In genomic region chr20:49146442-49146841, GRCh38 we compare ENCODE assay signal across 9 cellular contexts.
"Had no signal": no experiment of that assay in that cellular context is flagged by ENCODE, and none has a peak within 500 bp of the region (broad histone marks: within the 10 kb centered on the region; RNA-seq: fewer than 3 reads in every experiment).

No MANE protein-coding gene starts in this region.

- H3K4me3 Mint-ChIP-seq: HFFc6 had no signal

- FAIRE-seq: K562 had no signal

- DNase-seq: GOT3, H7, HFFc6, IMR-90, KG1 had no signal

- H3K27ac ChIP-seq: HL-60 had no signal

- H3K9me3 ChIP-seq: HAP-1 had no signal

- H3K9me3 Mint-ChIP-seq: HFFc6 had no signal

- H3K4me3 ChIP-seq: HAP-1, K562 had no signal

- ATAC-seq: HCT116, K562 had no signal

- H3K27ac Mint-ChIP-seq: HFFc6 had no signal

- H3K4me1 ChIP-seq: HAP-1 had no signal
